In the genomic region with DNA sequence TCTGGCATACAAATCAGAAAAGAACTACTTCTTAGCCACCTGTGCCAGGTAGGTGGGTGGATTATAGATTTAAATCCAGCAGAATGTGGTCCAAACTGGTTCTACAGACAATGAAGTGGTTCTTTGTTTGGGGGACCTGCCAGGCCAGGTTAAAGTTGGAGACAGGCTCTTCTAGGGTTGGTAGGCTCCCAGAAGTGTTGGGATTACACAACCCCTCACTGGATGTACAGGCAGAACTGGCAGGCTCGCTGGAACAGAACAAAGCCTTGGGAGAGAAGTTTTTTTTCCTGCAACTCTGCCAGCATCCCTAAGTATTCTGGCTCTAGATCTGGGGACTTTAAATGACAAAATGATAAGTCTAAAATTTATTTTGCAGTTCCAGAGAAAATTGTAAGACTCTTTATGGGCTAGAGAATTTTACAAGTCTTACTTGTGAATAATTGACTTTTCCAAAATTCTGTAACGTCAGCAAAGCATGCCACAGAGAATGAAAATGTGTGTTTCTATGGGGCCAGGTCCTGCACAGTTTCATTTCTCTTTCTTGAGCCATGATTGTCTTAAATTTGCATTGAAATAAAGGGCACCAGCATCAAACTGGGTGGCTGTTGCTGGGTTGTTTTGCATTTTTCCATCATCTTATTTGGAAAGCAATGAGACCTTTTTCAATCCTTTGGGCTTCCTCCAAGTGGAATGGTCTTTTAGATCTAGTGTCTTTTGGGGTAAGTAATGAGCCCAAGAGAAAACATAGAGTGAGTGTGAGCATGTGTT, we compare ENCODE assay signal across 9 cellular contexts. TPM values are rescaled to one million over a fixed set of nuclear protein-coding genes. Genes with fewer than 3 reads are reported as not detected.
DNase-seq lines count a peak whose midpoint lies in the region; ATAC-seq and TF ChIP-seq lines count a peak whose summit lies in the region.
"Had no signal": no experiment of that assay in that cellular context is flagged by ENCODE, and none has a peak within 500 bp of the region (broad histone marks: within the 10 kb centered on the region; RNA-seq: fewer than 3 reads in every experiment).

No MANE protein-coding gene starts in this region.

- H3K27me3 ChIP-seq in muscle layer of colon (ENCODE audit: control insufficient read depth in 1 of 2, insufficient read depth in 2 of 2, low read length in 2 of 2) = no peaks in the 10 kb centered on the region

- peaks cover 33% of the 10 kb centered on the region for H3K4me1 ChIP-seq in muscle layer of colon (ENCODE audit: insufficient read depth, low read length)

- no peak for TF ChIP-seq CTCF in WTC11 (IDR thresholded peaks at IDR 0.05)

- no peak overlapping the region for H3K9ac ChIP-seq in muscle layer of colon (ENCODE audit: low read length)

- TF ChIP-seq POLR2A in GM18505 (IDR thresholded peaks at IDR 0.05; ENCODE audit: borderline replicate concordance, extremely low read depth, insufficient read depth, insufficient read length) = no peak

- peaks cover 2% of the 10 kb centered on the region; the same call in 1 of the 2 replicates for H3K27me3 Mint-ChIP-seq in WTC11 (ENCODE audit: low read depth)
- H3K27me3 Mint-ChIP-seq in T-helper 2 cell treated with Interferon-gamma antibody and Interleukin-4, amounts not matched to agents 5 μg/mL and 100 μg/mL, for 36 hours (ENCODE audit: low read depth) = peaks cover 8% of the 10 kb centered on the region

- peak overlapping the region; percentile 53 for H3K27ac ChIP-seq in muscle layer of colon (ENCODE audit: low read depth, low read length)

- H3K9me3 Mint-ChIP-seq in WTC11 = peaks cover 46% of the 10 kb centered on the region
- peaks cover 25% of the 10 kb centered on the region for H3K9me3 Mint-ChIP-seq in T-helper 2 cell treated with Interferon-gamma antibody and Interleukin-4, amounts not matched to agents 5 μg/mL and 100 μg/mL, for 36 hours

- ATAC-seq in GM18505 (IDR thresholded peaks at IDR 0.05; ENCODE audit: unreplicated experiment) (peak; percentile 57), HG02610 (IDR thresholded peaks at IDR 0.05; ENCODE audit: unreplicated experiment) (peak; percentile 60), WTC11 (no peak)

- peaks cover 37% of the 10 kb centered on the region for H3K4me1 Mint-ChIP-seq in WTC11
- H3K4me1 Mint-ChIP-seq in T-helper 2 cell treated with Interferon-gamma antibody and Interleukin-4, amounts not matched to agents 5 μg/mL and 100 μg/mL, for 36 hours (ENCODE audit: low read depth) = no peaks in the 10 kb centered on the region
- H3K4me1 Mint-ChIP-seq: activated naive CD4-positive, alpha-beta T cell treated with anti-CD3 and anti-CD28 coated beads, Interleukin-2, amount 10 ng/mL, durations not matched to agents 7 days and 5 days had no signal

- no peaks in the 10 kb centered on the region for H3K36me3 ChIP-seq in muscle layer of colon (ENCODE audit: insufficient read depth, low read length)

- H3K4me3 ChIP-seq in muscle layer of colon (ENCODE audit: low read depth in 1 of 2, low read length in 2 of 2) = no peak overlapping the region

- DNase-seq in WTC11 (ENCODE audit: low spot score) (no peak), GDM1 (lab: John Stamatoyannopoulos, UW) (no peak), activated gamma-delta T cell (lab: John Stamatoyannopoulos, UW) (no peak)
- no peak for DNase-seq in activated CD4-positive, alpha-beta T cell treated with anti-CD3 and anti-CD28 coated beads, Interleukin-2, amount 50 U/mL, for 1 hour
- no peak for DNase-seq in T-helper 2 cell treated with Interferon-gamma antibody and Interleukin-4, amounts not matched to agents 5 μg/mL and 100 μg/mL, for 36 hours (ENCODE audit: low spot score)
- DNase-seq: activated naive CD4-positive, alpha-beta T cell treated with anti-CD3 and anti-CD28 coated beads, Interleukin-2, amount 10 ng/mL, durations not matched to agents 7 days and 5 days had no signal

- no peak overlapping the region for H3K4me3 Mint-ChIP-seq in WTC11
- H3K4me3 Mint-ChIP-seq in T-helper 2 cell treated with Interferon-gamma antibody and Interleukin-4, amounts not matched to agents 5 μg/mL and 100 μg/mL, for 36 hours = no peak overlapping the region
- H3K4me3 Mint-ChIP-seq: activated naive CD4-positive, alpha-beta T cell treated with anti-CD3 and anti-CD28 coated beads, Interleukin-2, amount 10 ng/mL, durations not matched to agents 7 days and 5 days had no signal

- H3K9me3 ChIP-seq in muscle layer of colon (ENCODE audit: low read length) = peaks cover 4% of the 10 kb centered on the region

- H3K36me3 Mint-ChIP-seq in WTC11 = peaks cover 49% of the 10 kb centered on the region
- H3K36me3 Mint-ChIP-seq in T-helper 2 cell treated with Interferon-gamma antibody and Interleukin-4, amounts not matched to agents 5 μg/mL and 100 μg/mL, for 36 hours (ENCODE audit: low read depth) = no peaks in the 10 kb centered on the region
- H3K36me3 Mint-ChIP-seq: activated naive CD4-positive, alpha-beta T cell treated with anti-CD3 and anti-CD28 coated beads, Interleukin-2, amount 10 ng/mL, durations not matched to agents 7 days and 5 days had no signal

- POLR2A ChIA-PET in WTC11 (lab: Charles Lee) = no interaction called here

- CTCF ChIA-PET in WTC11 (lab: Charles Lee) = no interaction called here

- H3K27ac Mint-ChIP-seq in WTC11 = peak overlapping the region; percentile 66; the same call in 1 of the 2 replicates
- H3K27ac Mint-ChIP-seq in T-helper 2 cell treated with Interferon-gamma antibody and Interleukin-4, amounts not matched to agents 5 μg/mL and 100 μg/mL, for 36 hours = no peak overlapping the region
- H3K27ac Mint-ChIP-seq: activated naive CD4-positive, alpha-beta T cell treated with anti-CD3 and anti-CD28 coated beads, Interleukin-2, amount 10 ng/mL, durations not matched to agents 7 days and 5 days had no signal

TF ChIP-seq in WTC11, 78 proteins besides CTCF, POLR2A, EP300 and RAD21 (continues in another document):
- TF ChIP-seq ZNF425 (CRISPR knock-in tag; conservative IDR thresholded peaks at IDR 0.05) (no peak), CREM (CRISPR knock-in tag; IDR thresholded peaks at IDR 0.05) (no peak), FOXJ3 (CRISPR knock-in tag; IDR thresholded peaks at IDR 0.05; ENCODE audit: borderline replicate concordance) (no peak), FOXP4 (CRISPR knock-in tag; IDR thresholded peaks at IDR 0.05) (no peak), ZNF219 (CRISPR knock-in tag; IDR thresholded peaks at IDR 0.05; ENCODE audit: borderline replicate concordance) (no peak), TEAD1 (CRISPR knock-in tag; IDR thresholded peaks at IDR 0.05) (no peak), ZNF671 (CRISPR knock-in tag; IDR thresholded peaks at IDR 0.05) (no peak), KAT7 (CRISPR knock-in tag; IDR thresholded peaks at IDR 0.05; ENCODE audit: borderline replicate concordance) (no peak), GRHL2 (CRISPR knock-in tag; IDR thresholded peaks at IDR 0.05; ENCODE audit: insufficient replicate concordance, severe bottlenecking) (no peak), ZSCAN18 (CRISPR knock-in tag; IDR thresholded peaks at IDR 0.05) (no peak), RORB (CRISPR knock-in tag; IDR thresholded peaks at IDR 0.05) (no peak), ESRRA (CRISPR knock-in tag; IDR thresholded peaks at IDR 0.05; ENCODE audit: borderline replicate concordance) (no peak)
- TF ChIP-seq, protein P1, sequence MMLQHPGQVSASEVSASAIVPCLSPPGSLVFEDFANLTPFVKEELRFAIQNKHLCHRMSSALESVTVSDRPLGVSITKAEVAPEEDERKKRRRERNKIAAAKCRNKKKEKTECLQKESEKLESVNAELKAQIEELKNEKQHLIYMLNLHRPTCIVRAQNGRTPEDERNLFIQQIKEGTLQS (CRISPR knock-in tag; conservative IDR thresholded peaks at IDR 0.05) = no peak

RNA-seq across cellular contexts. Expression of gene ATL2, which starts 32.2 kb away (rescaled TPM):
- total RNA-seq in WTC11 (2021) = 81.3 to 90.5 TPM (median 88.7 TPM) in 3 replicates
